18 cellular contexts compared by ENCODE assay signal in genomic region chr9:89738137-89738932, GRCh38.
DNase-seq lines count a peak whose midpoint lies in the region; ATAC-seq and TF ChIP-seq lines count a peak whose summit lies in the region.
"Had no signal": no experiment of that assay in that cellular context is flagged by ENCODE, and none has a peak within 500 bp of the region (broad histone marks: within the 10 kb centered on the region; RNA-seq: fewer than 3 reads in every experiment).

No MANE protein-coding gene starts in this region.

- H3K4me3 ChIP-seq in CD4-positive, CD25-positive, alpha-beta regulatory T cell (ENCODE audit: low read depth, low read length): no peak overlapping the region
- H3K4me3 ChIP-seq in mesenchymal stem cell (ENCODE audit: insufficient read depth in 1 of 2, low read depth in 1 of 2, low read length in 2 of 2): no peak overlapping the region
- H3K4me3 ChIP-seq: ascending aorta, gastroesophageal sphincter, sigmoid colon had no signal

- peak overlapping the region in 2 of 3 donors; percentile 49 to 61 for H3K27ac Mint-ChIP-seq in CD4-positive, CD25-positive, alpha-beta regulatory T cell
- H3K27ac Mint-ChIP-seq: activated B cell treated with CpG ODN at 0.5 μM for 24 hours, mesothelial cell of epicardium had no signal

- no peak overlapping the region for H3K4me2 ChIP-seq in mesenchymal stem cell (ENCODE audit: low read length, poor library complexity, severe bottlenecking)

- TF ChIP-seq CTCF in GM10248 (IDR thresholded peaks at IDR 0.05; ENCODE audit: control extremely low read depth, extremely low read depth, low read depth, missing control alignments): no peak

- H3K9me3 Mint-ChIP-seq in CD4-positive, CD25-positive, alpha-beta regulatory T cell: no peaks in the 10 kb centered on the region
- H3K9me3 Mint-ChIP-seq: activated B cell treated with CpG ODN at 0.5 μM for 24 hours, immature natural killer cell, mesothelial cell of epicardium had no signal

- H3K4me3 Mint-ChIP-seq in CD4-positive, CD25-positive, alpha-beta regulatory T cell: peak overlapping the region in 2 of 4 donors; percentile 16 to 18
- H3K4me3 Mint-ChIP-seq: activated B cell treated with CpG ODN at 0.5 μM for 24 hours, immature natural killer cell, mesothelial cell of epicardium had no signal

- H3K27me3 Mint-ChIP-seq in CD4-positive, CD25-positive, alpha-beta regulatory T cell: no peaks in the 10 kb centered on the region
- H3K27me3 Mint-ChIP-seq: activated B cell treated with CpG ODN at 0.5 μM for 24 hours had no signal

- H2BK120ac ChIP-seq in mesenchymal stem cell (ENCODE audit: low read depth, low read length): no peak overlapping the region

- peaks cover 46% of the 10 kb centered on the region for H3K4me1 ChIP-seq in CD4-positive, CD25-positive, alpha-beta regulatory T cell (ENCODE audit: control insufficient read depth, insufficient read depth, low read length, poor library complexity, severe bottlenecking)
- peaks cover 2% of the 10 kb centered on the region for H3K4me1 ChIP-seq in mesenchymal stem cell (ENCODE audit: control insufficient read depth, insufficient read depth, low read depth, low read length)
- H3K4me1 ChIP-seq: ascending aorta, gastroesophageal sphincter, sigmoid colon had no signal

- no peak overlapping the region for H2AFZ ChIP-seq in mesenchymal stem cell (ENCODE audit: low read depth, low read length)

- peak overlapping the region; percentile 70 for H4K8ac ChIP-seq in mesenchymal stem cell (ENCODE audit: low read length)

- DNase-seq in CD4-positive, CD25-positive, alpha-beta regulatory T cell: no peak
- DNase-seq in HuH-7 (ENCODE audit: low spot score) (peak; percentile 23), Right ventricle myocardium superior (no peak), mesenchymal stem cell (peak; percentile 58), NCI-H1694 treated with DMSO at 0.1 percent for 48 hours (lab: John Stamatoyannopoulos, UW) (no peak), GM10248 (ENCODE audit: extremely low spot score) (no peak), NCI-H2196 treated with DMSO at 0.1 percent for 48 hours (lab: John Stamatoyannopoulos, UW; ENCODE audit: unreplicated experiment) (no peak)
- DNase-seq: activated B cell treated with CpG ODN at 0.5 μM for 24 hours; AML-193; DMS153; immature natural killer cell; NCI-H2029 treated with DMSO at 0.1 percent for 48 hours; sigmoid colon; stimulated activated CD4-positive, alpha-beta T cell treated with anti-CD3 and anti-CD28 coated beads, Interleukin-2, amount 100 ng/mL, for 48 hours had no signal

- no peak overlapping the region for H2BK5ac ChIP-seq in mesenchymal stem cell (ENCODE audit: low read depth, low read length, poor library complexity, severe bottlenecking)

- CTCF ChIA-PET in GM10248 (lab: Yijun Ruan, JAX): interaction anchor here (1.0 to 3.0 kb wide), 3 partner anchors 7 to 19 kb away, joined by 3 to 18 read pairs (median 5); no protein-coding TSS in a partner anchor

- intact Hi-C loops in Right ventricle myocardium superior (cut with DNase I): no loop called here

- no peaks in the 10 kb centered on the region for H3K9me3 ChIP-seq in CD4-positive, CD25-positive, alpha-beta regulatory T cell (ENCODE audit: control insufficient read depth in 2 of 2, low read length in 2 of 2)
- no peaks in the 10 kb centered on the region for H3K9me3 ChIP-seq in mesenchymal stem cell (ENCODE audit: control insufficient read depth, low read length)
- H3K9me3 ChIP-seq: ascending aorta, gastroesophageal sphincter, sigmoid colon had no signal

- H3K27ac ChIP-seq in CD4-positive, CD25-positive, alpha-beta regulatory T cell (ENCODE audit: insufficient read depth, low read length, poor library complexity, severe bottlenecking): no peak overlapping the region
- no peak overlapping the region for H3K27ac ChIP-seq in mesenchymal stem cell (ENCODE audit: low read length, poor library complexity, severe bottlenecking)
- H3K27ac ChIP-seq: ascending aorta, gastroesophageal sphincter, sigmoid colon had no signal

- no peaks in the 10 kb centered on the region for H3K36me3 ChIP-seq in CD4-positive, CD25-positive, alpha-beta regulatory T cell (ENCODE audit: control insufficient read depth, insufficient read depth, low read length)
- no peaks in the 10 kb centered on the region for H3K36me3 ChIP-seq in mesenchymal stem cell (ENCODE audit: control insufficient read depth in 1 of 2, insufficient read depth in 2 of 2, low read depth in 1 of 2, low read length in 2 of 2)
- H3K36me3 ChIP-seq: ascending aorta, gastroesophageal sphincter, sigmoid colon had no signal

- ATAC-seq in CD4-positive, CD25-positive, alpha-beta regulatory T cell (ENCODE audit: low read depth in 2 of 2): no peak
- peak; percentile 54 for ATAC-seq in Right ventricle myocardium superior (ENCODE audit: poor library complexity)
- ATAC-seq: gastroesophageal sphincter, Panc1 had no signal

- no peaks in the 10 kb centered on the region for H3K36me3 Mint-ChIP-seq in CD4-positive, CD25-positive, alpha-beta regulatory T cell
- H3K36me3 Mint-ChIP-seq: immature natural killer cell, mesothelial cell of epicardium had no signal

- H3K4me1 Mint-ChIP-seq in CD4-positive, CD25-positive, alpha-beta regulatory T cell: peaks cover 20 to 59% (median 47%) of the 10 kb centered on the region in 4 donors

- H3K9ac ChIP-seq in mesenchymal stem cell (ENCODE audit: low read length): no peak overlapping the region

- POLR2A ChIA-PET in GM10248 (lab: Yijun Ruan, JAX): no interaction called here

- 77% methylated on average over 11 of the region's 11 CpGs for WGBS in mesenchymal stem cell

- H3K14ac ChIP-seq in mesenchymal stem cell (ENCODE audit: low read length in 2 of 2): peak overlapping the region in 1 of 2 experiments; percentile 97

- peak overlapping the region; percentile 75 for H4K91ac ChIP-seq in mesenchymal stem cell (ENCODE audit: low read length)

- no peak overlapping the region for H2BK15ac ChIP-seq in mesenchymal stem cell (ENCODE audit: low read depth, poor library complexity, severe bottlenecking)

- no peak overlapping the region for H2AK5ac ChIP-seq in mesenchymal stem cell (ENCODE audit: low read length, severe bottlenecking)

- peak overlapping the region in 1 of 2 experiments; percentile 93 for H3K18ac ChIP-seq in mesenchymal stem cell (ENCODE audit: low read depth in 1 of 2, low read length in 2 of 2)

- peak overlapping the region; percentile 47 to 57 for H3K4ac ChIP-seq in mesenchymal stem cell (ENCODE audit: low read depth in 1 of 2, low read length in 2 of 2)

- no peaks in the 10 kb centered on the region for H3K79me1 ChIP-seq in mesenchymal stem cell (replicated peaks; ENCODE audit: low read length, poor library complexity, severe bottlenecking)

- no peaks in the 10 kb centered on the region for H3K27me3 ChIP-seq in CD4-positive, CD25-positive, alpha-beta regulatory T cell (ENCODE audit: control insufficient read depth, insufficient read depth, low read length)
- peaks cover 45 to 49% of the 10 kb centered on the region in 2 experiments for H3K27me3 ChIP-seq in mesenchymal stem cell (ENCODE audit: control insufficient read depth in 1 of 2, insufficient read depth in 1 of 2, low read length in 2 of 2)
- H3K27me3 ChIP-seq: ascending aorta, gastroesophageal sphincter, sigmoid colon had no signal

- H2BK12ac ChIP-seq in mesenchymal stem cell (ENCODE audit: low read length in 2 of 2): peak overlapping the region in 1 of 2 experiments; percentile 90

- peak overlapping the region in 1 of 2 experiments; percentile 41 for H3K23ac ChIP-seq in mesenchymal stem cell (ENCODE audit: low read length in 2 of 2)

Comparison
In these comparisons a context has a peak if more than half of its experiments do, and no peak if none do; other contexts are left out.
1. DNase-seq: peak in HuH-7 (single experiment) and mesenchymal stem cell (single experiment); none in CD4-positive, CD25-positive, alpha-beta regulatory T cell (0 of 3), Right ventricle myocardium superior (single experiment), NCI-H1694 treated with DMSO at 0.1 percent for 48 hours (single experiment), GM10248 (single experiment) and NCI-H2196 treated with DMSO at 0.1 percent for 48 hours (single experiment).